In the genomic region with DNA sequence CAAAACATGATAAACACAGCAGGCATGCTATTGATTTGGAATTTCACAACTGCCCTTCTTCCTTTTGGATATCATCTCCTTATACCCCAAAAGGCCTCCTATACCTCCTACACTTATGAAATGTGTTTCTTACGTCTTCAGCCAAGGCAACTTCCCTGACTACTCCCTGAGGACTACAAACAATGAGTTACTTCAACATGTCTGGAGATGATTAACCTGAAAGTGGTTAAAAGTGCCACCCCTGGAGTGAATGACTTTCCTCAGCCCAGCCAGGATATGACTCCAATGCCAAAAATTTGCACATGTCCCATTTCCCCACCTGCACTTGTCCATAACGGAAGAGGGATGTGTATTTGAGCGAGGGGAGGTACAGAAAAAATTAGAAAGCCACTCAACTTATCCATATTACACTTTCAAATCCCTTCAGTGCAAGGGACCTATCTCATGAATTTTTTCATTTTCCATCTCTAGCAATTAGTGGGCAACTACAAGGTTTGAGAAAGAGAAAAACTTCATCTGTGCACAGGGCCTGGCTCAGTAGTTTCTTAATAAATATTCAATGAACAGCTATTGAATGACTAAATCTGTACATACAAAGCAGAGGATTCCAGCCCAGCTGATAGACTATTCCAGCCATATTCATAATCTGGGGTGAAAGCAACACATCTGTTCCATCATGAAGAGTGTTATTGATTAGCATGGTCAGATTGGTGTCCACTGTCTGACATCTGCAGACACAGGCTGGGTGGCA, we compare ENCODE assay signal across 15 cellular contexts. TPM values are rescaled to one million over a fixed set of nuclear protein-coding genes. Genes with fewer than 3 reads are reported as not detected.
DNase-seq lines count a peak whose midpoint lies in the region; ATAC-seq and TF ChIP-seq lines count a peak whose summit lies in the region.
"Had no signal": no experiment of that assay in that cellular context is flagged by ENCODE, and none has a peak within 500 bp of the region (broad histone marks: within the 10 kb centered on the region; RNA-seq: fewer than 3 reads in every experiment).

No MANE protein-coding gene starts in this region.

- no peaks in the 10 kb centered on the region for H3K36me3 Mint-ChIP-seq in mesothelial cell of epicardium

- no peak for TF ChIP-seq CTCF in mesothelial cell of epicardium (IDR thresholded peaks at IDR 0.05; ENCODE audit: unreplicated experiment)

- no peak overlapping the region for H3K4me3 ChIP-seq in skeletal muscle cell (ENCODE audit: low read depth, low read length)
- H3K4me3 ChIP-seq: SK-N-MC had no signal

- H3K9me3 Mint-ChIP-seq in mesothelial cell of epicardium: peaks cover 9% of the 10 kb centered on the region

- DNase-seq in EL (peak; percentile 35), NCI-H69 (lab: John Stamatoyannopoulos, UW) (peak; percentile 15), fibroblast of peridontal ligament (ENCODE audit: extremely low read depth) (peak; percentile 35), skeletal muscle cell (ENCODE audit: low read depth) (peak; percentile 66), SIG-M5 (lab: John Stamatoyannopoulos, UW) (no peak), left lobe of liver (ENCODE audit: low spot score) (no peak), mesothelial cell of epicardium (ENCODE audit: low spot score in 2 of 2, unreplicated experiment in 2 of 2) (no peak), sciatic nerve (ENCODE audit: low spot score) (no peak)
- DNase-seq: activated CD8-positive, alpha-beta memory T cell treated with anti-CD3 and anti-CD28 coated beads for 24 hours; aorta; NCI-H1105 treated with DMSO at 0.1 percent for 48 hours; NK-92 treated with Interleukin-12 subunit alpha and Interleukin-12 subunit beta, amount 100 ng/mL, for 24 hours; WERI-Rb-1 had no signal

- ATAC-seq in left lobe of liver: no peak
- no peak for ATAC-seq in sciatic nerve

- H3K27ac Mint-ChIP-seq in mesothelial cell of epicardium: no peak overlapping the region

- H3K4me1 Mint-ChIP-seq in mesothelial cell of epicardium: no peaks in the 10 kb centered on the region

- H3K4me3 Mint-ChIP-seq in mesothelial cell of epicardium: no peak overlapping the region

- intact Hi-C loops in sciatic nerve (cut with DNase I): no loop called here

- peaks cover 85% of the 10 kb centered on the region for H3K27me3 Mint-ChIP-seq in mesothelial cell of epicardium (ENCODE audit: low read depth)

RNA-seq across cellular contexts. Expression of gene KIRREL3, which starts 36.8 kb away (rescaled TPM):
- total RNA-seq in left lobe of liver: 0.13 TPM
- total RNA-seq in mesothelial cell of epicardium: 0.31 to 1.8 TPM (median 0.95 TPM) in 3 replicates
- total RNA-seq in sciatic nerve: 0.09 TPM
- total RNA-seq: subcutaneous adipose tissue had no signal

Comparison
In these comparisons a context has a peak if more than half of its experiments do, and no peak if none do; other contexts are left out.
1. DNase-seq: peak in EL (single experiment), NCI-H69 (single experiment), fibroblast of peridontal ligament (single experiment) and skeletal muscle cell (single experiment); none in SIG-M5 (single experiment), left lobe of liver (single experiment), mesothelial cell of epicardium (0 of 2) and sciatic nerve (single experiment).